In genomic region chr6:21922086-21922485, GRCh38 we compare ENCODE assay signal across 18 cellular contexts.
DNase-seq lines count a peak whose midpoint lies in the region; ATAC-seq and TF ChIP-seq lines count a peak whose summit lies in the region.
"Had no signal": no experiment of that assay in that cellular context is flagged by ENCODE, and none has a peak within 500 bp of the region (broad histone marks: within the 10 kb centered on the region; RNA-seq: fewer than 3 reads in every experiment).

No MANE protein-coding gene starts in this region.

- no peaks in the 10 kb centered on the region for H3K36me3 Mint-ChIP-seq in activated naive CD4-positive, alpha-beta T cell treated with anti-CD3 and anti-CD28 coated beads, Interleukin-2, amount 10 ng/mL, durations not matched to agents 7 days and 5 days

- no peak for TF ChIP-seq CTCF in epithelial cell of esophagus (IDR thresholded peaks at IDR 0.05; ENCODE audit: insufficient read depth, low read depth, low read length, missing control alignments)

- no peak overlapping the region for H3K4me3 Mint-ChIP-seq in activated naive CD4-positive, alpha-beta T cell treated with anti-CD3 and anti-CD28 coated beads, Interleukin-2, amount 10 ng/mL, durations not matched to agents 7 days and 5 days
- H3K4me3 Mint-ChIP-seq: B cell; T-helper 1 cell treated with Interleukin-12 subunit alpha and Interleukin-12 subunit beta and Interleukin-4 antibody, amounts not matched to agents 30 μg/mL and 1 μg/mL, for 36 hours had no signal

- peaks cover 2% of the 10 kb centered on the region for H3K9me3 Mint-ChIP-seq in activated naive CD4-positive, alpha-beta T cell treated with anti-CD3 and anti-CD28 coated beads, Interleukin-2, amount 10 ng/mL, durations not matched to agents 7 days and 5 days

- no peak overlapping the region for H3K4me3 ChIP-seq in epithelial cell of esophagus (ENCODE audit: low read length)
- H3K4me3 ChIP-seq: coronary artery, PC-9, prostate gland, thoracic aorta had no signal

- CTCF ChIA-PET in activated naive CD4-positive, alpha-beta T cell treated with anti-CD3 and anti-CD28 coated beads, Interleukin-2, amount 10 ng/mL, durations not matched to agents 7 days and 5 days (lab: Charles Lee): interaction anchor here (0.5 kb wide), 1 partner anchor 44 kb away, joined by 3 read pairs; no protein-coding TSS in a partner anchor

- peak; percentile 85 for DNase-seq in Caki2 (ENCODE audit: low read depth)
- DNase-seq in LHCN-M2 (ENCODE audit: low read depth): peak; percentile 34
- peak; percentile 44 for DNase-seq in epithelial cell of esophagus (ENCODE audit: low read depth)
- DNase-seq in myocyte (ENCODE audit: low read depth): peak; percentile 48
- DNase-seq in Ammon's horn (ENCODE audit: low spot score): no peak
- DNase-seq in NCI-H1694 treated with DMSO at 0.1 percent for 48 hours (lab: John Stamatoyannopoulos, UW): no peak
- no peak for DNase-seq in activated naive CD4-positive, alpha-beta T cell treated with anti-CD3 and anti-CD28 coated beads, Interleukin-2, amount 10 ng/mL, durations not matched to agents 7 days and 5 days
- DNase-seq: activated T-cell treated with anti-CD3 and anti-CD28 coated beads, Interleukin-2, amount 50 U/mL, for 48 hours; DND-41; NCI-H1436 treated with DMSO at 0.1 percent for 48 hours; NCI-H510A; PC-9 had no signal

- no peaks in the 10 kb centered on the region for H3K27me3 Mint-ChIP-seq in activated naive CD4-positive, alpha-beta T cell treated with anti-CD3 and anti-CD28 coated beads, Interleukin-2, amount 10 ng/mL, durations not matched to agents 7 days and 5 days
- H3K27me3 Mint-ChIP-seq: B cell had no signal

- no peak for ATAC-seq in GM21529 (IDR thresholded peaks at IDR 0.05; ENCODE audit: unreplicated experiment)

- in situ Hi-C loops in Caki2 (cut with HindIII; ENCODE audit: low pct_unique_long_range_greater_than_20kb, low sequenced_read_pairs): no loop called here

- H3K27ac Mint-ChIP-seq in activated naive CD4-positive, alpha-beta T cell treated with anti-CD3 and anti-CD28 coated beads, Interleukin-2, amount 10 ng/mL, durations not matched to agents 7 days and 5 days: no peak overlapping the region
- H3K27ac Mint-ChIP-seq: B cell; T-helper 1 cell treated with Interleukin-12 subunit alpha and Interleukin-12 subunit beta and Interleukin-4 antibody, amounts not matched to agents 30 μg/mL and 1 μg/mL, for 36 hours had no signal

- peaks cover 16% of the 10 kb centered on the region for H3K4me1 Mint-ChIP-seq in activated naive CD4-positive, alpha-beta T cell treated with anti-CD3 and anti-CD28 coated beads, Interleukin-2, amount 10 ng/mL, durations not matched to agents 7 days and 5 days
- H3K4me1 Mint-ChIP-seq: B cell had no signal

Comparison
In these comparisons a context has a peak if more than half of its experiments do, and no peak if none do; other contexts are left out.
1. DNase-seq: peak in Caki2 (single experiment), LHCN-M2 (single experiment), epithelial cell of esophagus (single experiment) and myocyte (single experiment); none in Ammon's horn (single experiment), NCI-H1694 treated with DMSO at 0.1 percent for 48 hours (single experiment) and activated naive CD4-positive, alpha-beta T cell treated with anti-CD3 and anti-CD28 coated beads, Interleukin-2, amount 10 ng/mL, durations not matched to agents 7 days and 5 days (single experiment).